Comparison of ENCODE assay signal across 21 cellular contexts in the genomic region with DNA sequence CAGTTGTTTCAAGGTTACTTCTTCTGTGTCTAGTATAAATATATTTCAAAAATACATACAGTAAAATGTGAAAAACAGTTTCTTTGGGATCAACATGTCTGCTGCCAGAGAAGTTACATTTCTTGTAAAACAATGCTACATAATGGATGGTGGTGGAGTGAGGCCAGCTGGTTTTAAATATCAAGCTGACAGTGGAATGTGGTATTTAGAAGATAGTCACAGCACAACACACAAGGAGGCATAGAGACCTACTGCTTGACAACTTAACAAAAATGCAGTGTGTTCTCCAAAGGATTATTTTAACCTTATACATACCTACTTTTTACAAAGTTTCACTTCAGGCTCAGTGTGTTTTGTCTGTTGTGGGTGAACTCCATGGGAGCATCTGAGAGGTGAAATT.
DNase-seq lines count a peak whose midpoint lies in the region; ATAC-seq and TF ChIP-seq lines count a peak whose summit lies in the region.
"Had no signal": no experiment of that assay in that cellular context is flagged by ENCODE, and none has a peak within 500 bp of the region (broad histone marks: within the 10 kb centered on the region; RNA-seq: fewer than 3 reads in every experiment).

No MANE protein-coding gene starts in this region.

- CTCF ChIA-PET in IMR-90 (lab: Yijun Ruan, JAX) = no interaction called here

- POLR2A ChIA-PET in IMR-90 (lab: Charles Lee; ENCODE audit: unreplicated experiment) = no interaction called here

- H2BK5ac ChIP-seq in IMR-90 (ENCODE audit: low read depth, low read length, poor library complexity, severe bottlenecking) = peak overlapping the region; percentile 41

- H3K4me1 ChIP-seq in IMR-90 (ENCODE audit: control insufficient read depth, insufficient read depth, low read length) = peaks cover 2% of the 10 kb centered on the region
- H3K4me1 ChIP-seq in ectodermal cell (ENCODE audit: control insufficient read depth, insufficient read depth, low read length) = peaks cover 6% of the 10 kb centered on the region
- no peaks in the 10 kb centered on the region for H3K4me1 ChIP-seq in esophagus squamous epithelium
- H3K4me1 ChIP-seq: A549, adrenal gland, left ventricle myocardium inferior had no signal

- H2BK15ac ChIP-seq in IMR-90 (ENCODE audit: low read depth, low read length) = 0 out of 3 replicates have a peak overlapping the region, but pooled peaks have one; percentile 41

- no peak overlapping the region for H4K5ac ChIP-seq in IMR-90 (ENCODE audit: low read depth, low read length)

- 0 out of 2 replicates have a peak overlapping the region, but pooled peaks have one; percentile 2 for H2BK20ac ChIP-seq in IMR-90 (ENCODE audit: low read depth, low read length)

- H3K9ac ChIP-seq in IMR-90 (ENCODE audit: low read depth, low read length) = no peak overlapping the region

- no peak overlapping the region for H3K4ac ChIP-seq in IMR-90 (ENCODE audit: low read depth, low read length)

- no peak overlapping the region for H2BK120ac ChIP-seq in IMR-90 (ENCODE audit: low read depth, low read length)

- no peak overlapping the region for H3K14ac ChIP-seq in IMR-90 (replicated peaks; ENCODE audit: low read depth, low read length)

- no peak overlapping the region for H3K4me3 ChIP-seq in IMR-90 (ENCODE audit: insufficient read depth, low read depth, low read length)
- H3K4me3 ChIP-seq in ectodermal cell (ENCODE audit: insufficient read depth, low read depth, low read length) = no peak overlapping the region
- H3K4me3 ChIP-seq in esophagus squamous epithelium = no peak overlapping the region
- H3K4me3 ChIP-seq: A549, adrenal gland, left ventricle myocardium inferior had no signal

- H3K27me3 ChIP-seq in IMR-90 (ENCODE audit: control insufficient read depth, insufficient read depth, low read length) (no peaks in the 10 kb centered on the region), ectodermal cell (ENCODE audit: control insufficient read depth, insufficient read depth, low read length, poor library complexity, severe bottlenecking) (no peaks in the 10 kb centered on the region), esophagus squamous epithelium (no peaks in the 10 kb centered on the region)

- H4K20me1 ChIP-seq in IMR-90 (ENCODE audit: insufficient read depth, low read length) = no peaks in the 10 kb centered on the region

- H2AFZ ChIP-seq in IMR-90 (replicated peaks; ENCODE audit: low read length, poor library complexity) = no peak overlapping the region

- H3K36me3 ChIP-seq in IMR-90 (ENCODE audit: control insufficient read depth, insufficient read depth, low read length) (no peaks in the 10 kb centered on the region), ectodermal cell (ENCODE audit: control insufficient read depth, insufficient read depth, low read length) (no peaks in the 10 kb centered on the region), esophagus squamous epithelium (no peaks in the 10 kb centered on the region)
- H3K36me3 ChIP-seq: adrenal gland, left ventricle myocardium inferior had no signal

- peak; percentile 83 for ATAC-seq in IMR-90 (ENCODE audit: low read depth)
- ATAC-seq: A549; sciatic nerve; stimulated activated naive CD8-positive, alpha-beta T cell treated with anti-CD3 and anti-CD28 coated beads, Interleukin-15, amount 100 ng/mL, for 72 hours had no signal

- H3K9me3 ChIP-seq in IMR-90 (ENCODE audit: control insufficient read depth, insufficient read depth, low read length) (peaks cover 12% of the 10 kb centered on the region), ectodermal cell (ENCODE audit: control insufficient read depth, low read length) (no peaks in the 10 kb centered on the region), esophagus squamous epithelium (peaks cover 0 to 15% (median 0%) of the 10 kb centered on the region in 3 donors)

- no peak for TF ChIP-seq CTCF in IMR-90 (conservative IDR thresholded peaks at IDR 0.05; ENCODE audit: low read depth, low read length)
- TF ChIP-seq CTCF in esophagus squamous epithelium (IDR thresholded peaks at IDR 0.05) = no peak

- H4K8ac ChIP-seq in IMR-90 (ENCODE audit: low read depth in 2 of 2, low read length in 2 of 2) = peak overlapping the region in 1 of 2 experiments; percentile 26; a peak in 1 of 4 replicates

- no peak overlapping the region for H2AK5ac ChIP-seq in IMR-90 (ENCODE audit: low read depth, low read length)

- H3K27ac ChIP-seq in IMR-90 (ENCODE audit: insufficient read depth, low read length) (peak overlapping the region; percentile 18; the same call in 1 of the 2 replicates), ectodermal cell (ENCODE audit: insufficient read depth, low read depth, low read length, poor library complexity, severe bottlenecking) (peak overlapping the region; percentile 11), esophagus squamous epithelium (no peak overlapping the region)
- H3K27ac ChIP-seq: A549, adrenal gland, left ventricle myocardium inferior had no signal

- H2AK9ac ChIP-seq in IMR-90 (replicated peaks; ENCODE audit: low read depth, low read length, poor library complexity) = no peak overlapping the region

- TF ChIP-seq RAD21 in IMR-90 (IDR thresholded peaks at IDR 0.05; ENCODE audit: low read length) = no peak

- in situ Hi-C loops in IMR-90 (cut with MboI; ENCODE audit: low sequenced_read_pairs) = no loop called here

- no peak overlapping the region for H4K91ac ChIP-seq in IMR-90 (ENCODE audit: insufficient read depth, low read depth, low read length)

- DNase-seq in AG08395 (ENCODE audit: low spot score) (peak; percentile 41), IMR-90 (peak; percentile 40), left kidney (ENCODE audit: low read depth, low spot score) (peak; percentile 34), esophagus squamous epithelium (lab: John Stamatoyannopoulos, UW) (no peak), NCI-H2029 (lab: John Stamatoyannopoulos, UW) (no peak), mesenteric fat pad (ENCODE audit: low spot score) (no peak), GOT3 (lab: John Stamatoyannopoulos, UW) (no peak)
- DNase-seq: activated CD4-positive, alpha-beta T cell treated with anti-CD3 and anti-CD28 coated beads, Interleukin-2, amount 50 U/mL, for 1 hour; activated T-cell treated with anti-CD3 and anti-CD28 coated beads, Interleukin-2, amount 50 U/mL, for 24 hours; COR-L47; effector CD4-positive, alpha-beta T cell; head of caudate nucleus; left ventricle myocardium inferior; NCI-H2029 treated with DMSO at 0.1 percent for 48 hours; NCI-H748 treated with DMSO at 0.1 percent for 48 hours; stimulated activated naive CD8-positive, alpha-beta T cell treated with anti-CD3 and anti-CD28 coated beads, Interleukin-15, amount 100 ng/mL, for 72 hours; T-helper 9 cell had no signal

- no peak overlapping the region for H3K23ac ChIP-seq in IMR-90 (ENCODE audit: low read depth, low read length)

- no peak for TF ChIP-seq POLR2A in IMR-90 (IDR thresholded peaks at IDR 0.05; ENCODE audit: low read depth, low read length)
- TF ChIP-seq POLR2A in esophagus squamous epithelium (IDR thresholded peaks at IDR 0.05) = no peak

- peak overlapping the region; percentile 18; the same call in 1 of the 2 replicates for H3K4me2 ChIP-seq in IMR-90 (ENCODE audit: low read depth, low read length)
- H3K4me2 ChIP-seq: A549 had no signal

- BruUV-seq in IMR-90 (replicated peaks; lab: Mats Ljungman, UMichigan) = no TSS peak

- intact Hi-C loops in IMR-90 (cut with micrococcal nuclease) = no loop called here
- intact Hi-C loops in esophagus squamous epithelium (cut with DNase I) = no loop called here

- dilution Hi-C loops in IMR-90 (cut with HindIII; ENCODE audit: low sequenced_read_pairs, unreplicated experiment) = no loop called here

- no peak overlapping the region for H3K56ac ChIP-seq in IMR-90 (ENCODE audit: extremely low read depth, insufficient read depth, low read length)

- H3K18ac ChIP-seq in IMR-90 (ENCODE audit: low read depth, low read length) = no peak overlapping the region

- no peaks in the 10 kb centered on the region for H3K9me1 ChIP-seq in IMR-90 (ENCODE audit: insufficient read depth, low read length)

- H3K79me1 ChIP-seq in IMR-90 (ENCODE audit: low read depth in 1 of 2, low read length in 2 of 2) = no peaks in the 10 kb centered on the region

TF ChIP-seq in IMR-90, 13 proteins besides CTCF, POLR2A, EP300 and RAD21:
- TF ChIP-seq RFX5 (IDR thresholded peaks at IDR 0.05; ENCODE audit: low read depth, low read length) (no peak), CHD1 (IDR thresholded peaks at IDR 0.05; ENCODE audit: low read depth, low read length) (no peak), SMC3 (IDR thresholded peaks at IDR 0.05; ENCODE audit: low read depth, low read length) (no peak), BHLHE40 (IDR thresholded peaks at IDR 0.05; ENCODE audit: low read depth, low read length) (no peak)

Comparison
In these comparisons a context has a peak if more than half of its experiments do, and no peak if none do; other contexts are left out.
1. DNase-seq: peak in AG08395 (single experiment), IMR-90 (single experiment) and left kidney (single experiment); none in esophagus squamous epithelium (single experiment), NCI-H2029 (single experiment), mesenteric fat pad (single experiment) and GOT3 (single experiment).
2. H3K27ac ChIP-seq: peak in IMR-90 (single experiment) and ectodermal cell (single experiment); none in esophagus squamous epithelium (0 of 4).